ENCODE assay signal across 8 cellular contexts in the genomic region with DNA sequence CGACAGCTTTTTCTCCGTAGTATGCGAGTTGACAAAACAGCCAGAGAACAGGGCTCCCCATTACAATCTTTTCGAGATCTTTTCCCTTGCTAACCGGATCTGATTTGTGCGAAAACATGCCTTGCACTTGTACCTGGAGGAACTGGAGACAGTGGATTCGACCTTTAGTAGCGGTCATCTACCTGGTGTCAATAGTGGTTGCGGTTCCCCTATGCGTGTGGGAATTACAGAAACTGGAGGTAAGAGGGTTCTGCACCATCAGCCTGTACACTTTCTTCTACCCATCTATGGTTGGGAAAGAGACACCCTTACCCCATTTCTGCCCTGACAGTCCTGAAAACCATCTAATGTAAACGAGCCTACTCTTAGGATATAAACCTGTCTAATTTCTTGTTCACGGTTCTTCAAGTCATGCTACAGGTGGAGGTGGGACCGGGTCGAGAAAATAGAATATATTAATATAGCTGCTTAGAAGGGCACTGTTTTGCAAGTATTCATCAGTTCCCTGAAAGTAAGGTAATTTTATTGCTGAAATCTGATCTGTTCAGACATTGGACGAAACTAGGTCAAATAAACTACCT. TPM values are rescaled to one million over a fixed set of nuclear protein-coding genes. Genes with fewer than 3 reads are reported as not detected.
DNase-seq lines count a peak whose midpoint lies in the region; ATAC-seq and TF ChIP-seq lines count a peak whose summit lies in the region.

No MANE protein-coding gene starts in this region.

- H3K4me2 ChIP-seq in GM23338 (peak overlapping the region; percentile 93), OCI-LY3 (ENCODE audit: low read length) (peak overlapping the region; percentile 84)

- H3K9me3 ChIP-seq in OCI-LY3 (ENCODE audit: insufficient read depth, low read length), result no peaks in the 10 kb centered on the region

- ATAC-seq in GM23338, result peak; percentile 8

- peaks cover 17% of the 10 kb centered on the region for H3K36me3 Mint-ChIP-seq in GM23338 (ENCODE audit: low read depth)
- H3K36me3 Mint-ChIP-seq in osteocyte (ENCODE audit: unreplicated experiment), result peaks cover 20% of the 10 kb centered on the region

- CTCF ChIA-PET in HEK293T (lab: Yijun Ruan, JAX), result interaction anchor here (0.8 to 2.6 kb wide), 6 partner anchors 9 to 249 kb away, joined by 3 to 23 read pairs (median 4); partner anchors contain the start of gene PRMT9

- H3K27me3 Mint-ChIP-seq in GM23338 (ENCODE audit: insufficient read depth, low read depth, poor library complexity) (peaks cover 4% of the 10 kb centered on the region), osteocyte (ENCODE audit: unreplicated experiment) (peaks cover 14% of the 10 kb centered on the region)

- POLR2A ChIA-PET in HEK293T (lab: Yijun Ruan, JAX), result interaction anchor here (0.9 to 3.6 kb wide), 19 partner anchors 9 to 672 kb away, joined by 3 to 42 read pairs (median 5); partner anchors contain the start of genes ARHGAP10, PRMT9 and TTC29

- H2AFZ ChIP-seq in GM23338 (peak overlapping the region; percentile 79; the same call in 1 of the 2 replicates), OCI-LY3 (ENCODE audit: low read depth, low read length) (peak overlapping the region; percentile 86)

- H3K4me3 Mint-ChIP-seq in GM23338 (peak overlapping the region; percentile 94), osteocyte (ENCODE audit: unreplicated experiment) (peak overlapping the region; percentile 100)

- TF ChIP-seq CTCF in GM12864 (IDR thresholded peaks at IDR 0.05; ENCODE audit: low read depth, low read length, missing control alignments) (no peak), GM23338 (conservative IDR thresholded peaks at IDR 0.05; ENCODE audit: low read depth in 2 of 2) (no peak), OCI-LY3 (IDR thresholded peaks at IDR 0.05; ENCODE audit: low read depth, low read length) (no peak), epithelial cell of proximal tubule (conservative IDR thresholded peaks at IDR 0.05; ENCODE audit: low read depth, low read length) (no peak), osteocyte (IDR thresholded peaks at IDR 0.05) (no peak)

- H3K79me2 ChIP-seq in GM23338 (replicated peaks; ENCODE audit: insufficient read depth), result peaks cover 54% of the 10 kb centered on the region
- H3K79me2 ChIP-seq in OCI-LY3 (ENCODE audit: low read length), result peaks cover 43% of the 10 kb centered on the region

- H3K4me1 Mint-ChIP-seq in GM23338, result peaks cover 21% of the 10 kb centered on the region
- H3K4me1 Mint-ChIP-seq in osteocyte (ENCODE audit: unreplicated experiment), result peaks cover 45% of the 10 kb centered on the region

- no peaks in the 10 kb centered on the region for H3K27me3 ChIP-seq in GM23338 (ENCODE audit: insufficient read depth)
- no peaks in the 10 kb centered on the region for H3K27me3 ChIP-seq in OCI-LY3 (ENCODE audit: low read depth, low read length)

- H3K4me1 ChIP-seq in GM23338 (ENCODE audit: insufficient read depth), result peaks cover 12% of the 10 kb centered on the region
- peaks cover 13% of the 10 kb centered on the region for H3K4me1 ChIP-seq in OCI-LY3 (ENCODE audit: low read length)

- no peaks in the 10 kb centered on the region for H3K9me2 ChIP-seq in GM23338 (ENCODE audit: insufficient read depth)

- H3K27ac ChIP-seq in GM23338 (ENCODE audit: low read depth) (peak overlapping the region; percentile 93), OCI-LY3 (ENCODE audit: low read length) (peak overlapping the region; percentile 78)

- H3K36me3 ChIP-seq in GM23338 (ENCODE audit: insufficient read depth) (0 out of 2 replicates have a peak, but pooled peaks cover 5% of the 10 kb centered on the region), OCI-LY3 (replicated peaks; ENCODE audit: low read depth, low read length) (peaks cover 8% of the 10 kb centered on the region)

- DNase-seq in GM12864 (ENCODE audit: low read depth) (no peak), GM23338 (ENCODE audit: low spot score) (no peak), epithelial cell of proximal tubule (ENCODE audit: low read depth) (no peak), osteocyte (ENCODE audit: extremely low spot score, unreplicated experiment) (no peak), NCI-H1436 treated with DMSO at 0.1 percent for 48 hours (lab: John Stamatoyannopoulos, UW) (no peak), HEK293T (ENCODE audit: extremely low spot score) (no peak), GM03348 (ENCODE audit: low spot score) (no peak)

- H3K27ac Mint-ChIP-seq in GM23338 (peak overlapping the region; percentile 97), osteocyte (ENCODE audit: unreplicated experiment) (peak overlapping the region; percentile 98)

- H3K4me3 ChIP-seq in GM12864 (ENCODE audit: low read depth, low read length) (peak overlapping the region; percentile 70), GM23338 (peak overlapping the region; percentile 98), OCI-LY3 (ENCODE audit: low read length) (peak overlapping the region; percentile 86), epithelial cell of proximal tubule (ENCODE audit: low read depth, low read length) (peak overlapping the region; percentile 83)

- peak overlapping the region; percentile 84 for H3K9ac ChIP-seq in OCI-LY3 (ENCODE audit: low read length)

- H3K9me3 Mint-ChIP-seq in GM23338 (no peaks in the 10 kb centered on the region), osteocyte (ENCODE audit: unreplicated experiment) (no peaks in the 10 kb centered on the region)

- H4K20me1 ChIP-seq in GM23338 (replicated peaks; ENCODE audit: insufficient read depth) (peaks cover 13% of the 10 kb centered on the region), OCI-LY3 (ENCODE audit: insufficient read depth, low read length) (no peaks in the 10 kb centered on the region)

- H3F3A ChIP-seq in GM23338 (replicated peaks; ENCODE audit: low read depth), result no peaks in the 10 kb centered on the region

TF ChIP-seq in GM23338, 12 proteins besides CTCF, POLR2A, EP300 and RAD21 (continues in another document):
- TF ChIP-seq ZNF114 (CRISPR knock-in tag; IDR thresholded peaks at IDR 0.05), result no peak
- TF ChIP-seq ZNF331 (CRISPR knock-in tag; IDR thresholded peaks at IDR 0.05; ENCODE audit: low read depth), result no peak
- no peak for TF ChIP-seq CREB1 (CRISPR knock-in tag; IDR thresholded peaks at IDR 0.05; ENCODE audit: low read depth)
- TF ChIP-seq STAT1 (IDR thresholded peaks at IDR 0.05; ENCODE audit: unreplicated experiment), result no peak
- TF ChIP-seq, protein P1, sequence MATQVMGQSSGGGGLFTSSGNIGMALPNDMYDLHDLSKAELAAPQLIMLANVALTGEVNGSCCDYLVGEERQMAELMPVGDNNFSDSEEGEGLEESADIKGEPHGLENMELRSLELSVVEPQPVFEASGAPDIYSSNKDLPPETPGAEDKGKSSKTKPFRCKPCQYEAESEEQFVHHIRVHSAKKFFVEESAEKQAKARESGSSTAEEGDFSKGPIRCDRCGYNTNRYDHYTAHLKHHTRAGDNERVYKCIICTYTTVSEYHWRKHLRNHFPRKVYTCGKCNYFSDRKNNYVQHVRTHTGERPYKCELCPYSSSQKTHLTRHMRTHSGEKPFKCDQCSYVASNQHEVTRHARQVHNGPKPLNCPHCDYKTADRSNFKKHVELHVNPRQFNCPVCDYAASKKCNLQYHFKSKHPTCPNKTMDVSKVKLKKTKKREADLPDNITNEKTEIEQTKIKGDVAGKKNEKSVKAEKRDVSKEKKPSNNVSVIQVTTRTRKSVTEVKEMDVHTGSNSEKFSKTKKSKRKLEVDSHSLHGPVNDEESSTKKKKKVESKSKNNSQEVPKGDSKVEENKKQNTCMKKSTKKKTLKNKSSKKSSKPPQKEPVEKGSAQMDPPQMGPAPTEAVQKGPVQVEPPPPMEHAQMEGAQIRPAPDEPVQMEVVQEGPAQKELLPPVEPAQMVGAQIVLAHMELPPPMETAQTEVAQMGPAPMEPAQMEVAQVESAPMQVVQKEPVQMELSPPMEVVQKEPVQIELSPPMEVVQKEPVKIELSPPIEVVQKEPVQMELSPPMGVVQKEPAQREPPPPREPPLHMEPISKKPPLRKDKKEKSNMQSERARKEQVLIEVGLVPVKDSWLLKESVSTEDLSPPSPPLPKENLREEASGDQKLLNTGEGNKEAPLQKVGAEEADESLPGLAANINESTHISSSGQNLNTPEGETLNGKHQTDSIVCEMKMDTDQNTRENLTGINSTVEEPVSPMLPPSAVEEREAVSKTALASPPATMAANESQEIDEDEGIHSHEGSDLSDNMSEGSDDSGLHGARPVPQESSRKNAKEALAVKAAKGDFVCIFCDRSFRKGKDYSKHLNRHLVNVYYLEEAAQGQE (IDR thresholded peaks at IDR 0.05; ENCODE audit: unreplicated experiment), result no peak

TF ChIP-seq in HEK293T, 16 proteins besides CTCF, POLR2A, EP300 and RAD21:
- TF ChIP-seq ARNT (IDR thresholded peaks at IDR 0.05) (no peak), L3MBTL2 (conservative IDR thresholded peaks at IDR 0.05) (no peak), ELF4 (IDR thresholded peaks at IDR 0.05) (no peak), SP1 (IDR thresholded peaks at IDR 0.05) (no peak), CTBP1 (IDR thresholded peaks at IDR 0.05; ENCODE audit: borderline replicate concordance) (no peak), TARDBP (IDR thresholded peaks at IDR 0.05) (no peak), FOXK2 (IDR thresholded peaks at IDR 0.05) (no peak), HDGF (IDR thresholded peaks at IDR 0.05; ENCODE audit: borderline replicate concordance) (no peak), BHLHE40 (IDR thresholded peaks at IDR 0.05; ENCODE audit: borderline replicate concordance) (no peak), FOXM1 (IDR thresholded peaks at IDR 0.05; ENCODE audit: borderline replicate concordance) (no peak), NFRKB (IDR thresholded peaks at IDR 0.05) (no peak), ZNF384 (IDR thresholded peaks at IDR 0.05) (no peak), FOXA1 (IDR thresholded peaks at IDR 0.05) (no peak), LEF1 (IDR thresholded peaks at IDR 0.05; ENCODE audit: borderline replicate concordance) (no peak), SUZ12 (IDR thresholded peaks at IDR 0.05) (no peak)
- TF ChIP-seq, protein P2, sequence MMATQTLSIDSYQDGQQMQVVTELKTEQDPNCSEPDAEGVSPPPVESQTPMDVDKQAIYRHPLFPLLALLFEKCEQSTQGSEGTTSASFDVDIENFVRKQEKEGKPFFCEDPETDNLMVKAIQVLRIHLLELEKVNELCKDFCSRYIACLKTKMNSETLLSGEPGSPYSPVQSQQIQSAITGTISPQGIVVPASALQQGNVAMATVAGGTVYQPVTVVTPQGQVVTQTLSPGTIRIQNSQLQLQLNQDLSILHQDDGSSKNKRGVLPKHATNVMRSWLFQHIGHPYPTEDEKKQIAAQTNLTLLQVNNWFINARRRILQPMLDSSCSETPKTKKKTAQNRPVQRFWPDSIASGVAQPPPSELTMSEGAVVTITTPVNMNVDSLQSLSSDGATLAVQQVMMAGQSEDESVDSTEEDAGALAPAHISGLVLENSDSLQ (IDR thresholded peaks at IDR 0.05), result no peak

RNA-seq across cellular contexts. Expression of gene TMEM184C, which starts 0.7 kb away (rescaled TPM):
- total RNA-seq in GM23338 (2014; rRNA removed; shearing (Covaris generic)), result 42.2 TPM in 2 replicates
- 12.6 and 15.1 TPM in 2 replicates for polyA plus RNA-seq in GM23338 (2016; fragmentation: Nextera tagmentation; extraction: Ambion mirVana)
- total RNA-seq in epithelial cell of proximal tubule, result 21.3 and 21.7 TPM in 2 replicates
- 39.7 and 45.5 TPM in 2 replicates for total RNA-seq in osteocyte
